ENCODE assay signal across 12 cellular contexts in genomic region chr17:28967240-28968135, GRCh38. TPM values are rescaled to one million over a fixed set of nuclear protein-coding genes. Genes with fewer than 3 reads are reported as not detected.
A peak's percentile ranks its signal among the peaks of the same experiment; 100 is the strongest.
DNase-seq lines count a peak whose midpoint lies in the region; ATAC-seq and TF ChIP-seq lines count a peak whose summit lies in the region.
"Had no signal": no experiment of that assay in that cellular context is flagged by ENCODE, and none has a peak within 500 bp of the region (broad histone marks: within the 10 kb centered on the region; RNA-seq: fewer than 3 reads in every experiment).

No MANE protein-coding gene starts in this region.

- H3K27ac ChIP-seq in mesendoderm (ENCODE audit: low read depth, low read length): no peak overlapping the region

- H3K4me1 ChIP-seq in mesendoderm (ENCODE audit: control insufficient read depth, low read depth, low read length): peaks cover 16% of the 10 kb centered on the region

- H3K4ac ChIP-seq in mesendoderm (ENCODE audit: low read depth, low read length): no peak overlapping the region

- ATAC-seq in GM19397 (IDR thresholded peaks at IDR 0.05; ENCODE audit: unreplicated experiment) (no peak), HG02571 (IDR thresholded peaks at IDR 0.05; ENCODE audit: unreplicated experiment) (no peak), HG03342 (IDR thresholded peaks at IDR 0.05; ENCODE audit: unreplicated experiment) (no peak)
- ATAC-seq: PC-3 had no signal

- H3K27me3 ChIP-seq in mesendoderm (ENCODE audit: insufficient read depth, low read length, poor library complexity): no peaks in the 10 kb centered on the region

- H3K27ac Mint-ChIP-seq in type B pancreatic cell: no peak overlapping the region
- H3K27ac Mint-ChIP-seq: CD8-positive, alpha-beta memory T cell had no signal

- no peak overlapping the region for H3K23ac ChIP-seq in mesendoderm (ENCODE audit: low read length)

- H3K36me3 Mint-ChIP-seq in type B pancreatic cell: no peaks in the 10 kb centered on the region

- no peak overlapping the region for H4K5ac ChIP-seq in mesendoderm (ENCODE audit: low read length)

- H2BK5ac ChIP-seq in mesendoderm (ENCODE audit: low read length): peak overlapping the region; percentile 37

- peaks cover 36% of the 10 kb centered on the region for H3K4me1 Mint-ChIP-seq in type B pancreatic cell (ENCODE audit: unreplicated experiment)

- H3K4me3 ChIP-seq in mesendoderm (ENCODE audit: low read length): no peak overlapping the region

- H3K18ac ChIP-seq in mesendoderm (ENCODE audit: low read length): no peak overlapping the region

- peaks cover 40% of the 10 kb centered on the region for H3K27me3 Mint-ChIP-seq in type B pancreatic cell

- peak overlapping the region; percentile 21 for H3K9ac ChIP-seq in mesendoderm (ENCODE audit: low read length)

- H3K56ac ChIP-seq in mesendoderm (ENCODE audit: low read length): peak overlapping the region; percentile 73

- H3K36me3 ChIP-seq in mesendoderm (ENCODE audit: control insufficient read depth, insufficient read depth, low read length): no peaks in the 10 kb centered on the region

- DNase-seq in CD1c-positive myeloid dendritic cell (ENCODE audit: extremely low spot score) (peak; percentile 64), Kasumi-1 (lab: John Stamatoyannopoulos, UW) (peak; percentile 38 to 47), UCSD-AML1 (lab: John Stamatoyannopoulos, UW; ENCODE audit: unreplicated experiment) (peak; percentile 26), mesendoderm (peak; percentile 73), type B pancreatic cell (ENCODE audit: extremely low spot score, unreplicated experiment) (no peak)
- DNase-seq: H7, PC-3 had no signal

- no CpG with 5 or more reads among the region's 7 CpGs for WGBS in mesendoderm (ENCODE audit: extremely low coverage, insufficient coverage, low lambda C conversion rate)

- H3K4me2 ChIP-seq in mesendoderm (ENCODE audit: low read length): no peak overlapping the region

- peak overlapping the region; percentile 28 for H2AK5ac ChIP-seq in mesendoderm (ENCODE audit: low read length)

- no peaks in the 10 kb centered on the region for H3K79me2 ChIP-seq in mesendoderm (ENCODE audit: control insufficient read depth, insufficient read depth, low read length)

- no peak overlapping the region for H2BK120ac ChIP-seq in mesendoderm (ENCODE audit: low read depth, low read length)

- H3K9me3 Mint-ChIP-seq in type B pancreatic cell: no peaks in the 10 kb centered on the region
- H3K9me3 Mint-ChIP-seq: CD8-positive, alpha-beta memory T cell had no signal

- no peak overlapping the region for H2BK15ac ChIP-seq in mesendoderm (replicated peaks; ENCODE audit: low read depth)

- TF ChIP-seq CTCF in type B pancreatic cell (conservative IDR thresholded peaks at IDR 0.05): no peak

- H3K4me3 Mint-ChIP-seq in type B pancreatic cell: no peak overlapping the region
- H3K4me3 Mint-ChIP-seq: CD8-positive, alpha-beta memory T cell had no signal

- no peaks in the 10 kb centered on the region for H3K79me1 ChIP-seq in mesendoderm (ENCODE audit: low read length)

- H4K8ac ChIP-seq in mesendoderm (ENCODE audit: low read depth, low read length): no peak overlapping the region

RNA-seq across cellular contexts. Expression of gene PHF12, which starts 16.2 kb away (rescaled TPM):
- polyA plus RNA-seq in mesendoderm (2013, experiment 1 of 2): 24.4 TPM
- polyA plus RNA-seq in mesendoderm (2013, experiment 2 of 2): 25.2 TPM
- 47.8 and 58.0 TPM in 2 replicates for total RNA-seq in type B pancreatic cell (ENCODE audit: low replicate concordance)

RNA-seq across cellular contexts. Expression of gene SEZ6, which starts 38.3 kb away (rescaled TPM):
- polyA plus RNA-seq in mesendoderm (2013, experiment 1 of 2): 0.31 TPM
- polyA plus RNA-seq in mesendoderm (2013, experiment 2 of 2): 0.36 TPM
- total RNA-seq in type B pancreatic cell (ENCODE audit: low replicate concordance): 6.9 and 11.5 TPM in 2 replicates
- total RNA-seq: CD8-positive, alpha-beta memory T cell; LHCN-M2; PC-3 had no signal
